In the genomic region with DNA sequence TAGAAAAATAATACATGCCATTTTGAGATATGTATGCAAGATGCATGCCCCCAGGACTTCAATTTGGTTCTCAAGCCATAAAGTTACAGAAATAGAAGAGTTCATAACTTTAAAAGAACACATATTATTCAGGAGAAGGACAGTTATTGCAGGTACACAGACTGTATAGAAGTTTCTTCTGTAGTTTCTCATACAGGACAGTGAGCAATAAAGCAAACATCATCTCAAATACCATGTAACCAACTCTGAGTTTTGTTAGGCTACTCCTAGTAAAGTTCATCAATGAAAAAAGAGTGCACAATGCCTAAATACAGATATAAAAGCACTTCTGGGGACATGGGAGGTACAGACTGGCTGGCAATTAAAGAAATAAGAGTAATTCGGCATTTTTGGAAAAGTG, we compare ENCODE assay signal across 31 cellular contexts.
"Had no signal": no experiment of that assay in that cellular context is flagged by ENCODE, and none has a peak within 500 bp of the region (broad histone marks: within the 10 kb centered on the region; RNA-seq: fewer than 3 reads in every experiment).

No MANE protein-coding gene starts in this region.

- DNase-seq: activated effector memory CD4-positive, alpha-beta T cell treated with anti-CD3 and anti-CD28 coated beads, Interleukin-2, amount 50 U/mL, for 16 hours; activated effector memory CD4-positive, alpha-beta T cell treated with Interleukin-2 at 50 U/mL for 16 hours; activated gamma-delta T cell; activated gamma-delta T cell treated with Interleukin-2 at 50 U/mL for 16 hours; activated naive CD4-positive, alpha-beta T cell; activated naive CD4-positive, alpha-beta T cell treated with anti-CD3 and anti-CD28 coated beads for 36 hours; activated naive CD4-positive, alpha-beta T cell treated with anti-CD3 and anti-CD28 coated beads, Interleukin-2, amount 10 ng/mL, durations not matched to agents 7 days and 5 days; activated naive CD4-positive, alpha-beta T cell treated with anti-CD3 and anti-CD28 coated beads, Interleukin-2, amount 50 U/mL, for 16 hours; activated naive CD4-positive, alpha-beta T cell treated with Interleukin-2 at 50 U/mL for 16 hours; activated naive CD8-positive, alpha-beta T cell treated with anti-CD3 and anti-CD28 coated beads for 36 hours; activated naive CD8-positive, alpha-beta T cell treated with anti-CD3 and anti-CD28 coated beads, Interleukin-2, amount 10 ng/mL, durations not matched to agents 7 days and 5 days; activated naive CD8-positive, alpha-beta T cell treated with anti-CD3 and anti-CD28 coated beads, Interleukin-2, amount 50 U/mL, for 24 hours; activated T-cell treated with anti-CD3 and anti-CD28 coated beads, Interleukin-2, amount 50 U/mL, for 24 hours; activated T-cell treated with anti-CD3 and anti-CD28 coated beads, Interleukin-2, amount 50 U/mL, for 4 hours; activated T-cell treated with anti-CD3 and anti-CD28 coated beads, Interleukin-2, amount 50 U/mL, for 48 hours; activated T-cell treated with anti-CD3 and anti-CD28 coated beads, Interleukin-2, amount 50 U/mL, for 72 hours; adrenal gland; amniotic stem cell; amygdala; anterior cingulate cortex; aorta; body of pancreas; brain microvascular endothelial cell; caudate nucleus; central memory CD4-positive, alpha-beta T cell; cerebellar nuclear complex had no signal

- H3K27ac ChIP-seq: adrenal gland, ascending aorta, body of pancreas, brain microvascular endothelial cell, breast epithelium, cardiac muscle cell had no signal

- H3K36me3 ChIP-seq: adrenal gland, ascending aorta, brain microvascular endothelial cell, breast epithelium, cardiac muscle cell had no signal

- ATAC-seq: activated naive CD4-positive, alpha-beta T cell treated with anti-CD3 and anti-CD28 coated beads, Interleukin-2, amount 50 U/mL, for 72 hours; activated naive CD8-positive, alpha-beta T cell treated with anti-CD3 and anti-CD28 coated beads, Interleukin-2, amount 50 U/mL, for 24 hours; activated T-cell treated with anti-CD3 and anti-CD28 coated beads, Interleukin-2, amount 50 U/mL, for 4 hours; activated T-cell treated with anti-CD3 and anti-CD28 coated beads, Interleukin-2, amount 50 U/mL, for 72 hours; activated T-helper 17 cell treated with anti-CD3 and anti-CD28 coated beads, Interleukin-2, amount 50 U/mL, for 72 hours; body of pancreas had no signal

- H3K27me3 ChIP-seq: adrenal gland, ascending aorta, body of pancreas, brain microvascular endothelial cell, breast epithelium, cardiac muscle cell had no signal

- H3K4me1 ChIP-seq: adrenal gland, ascending aorta, body of pancreas, breast epithelium had no signal

- H3K4me3 ChIP-seq: adrenal gland, ascending aorta, body of pancreas, breast epithelium, cardiac muscle cell had no signal

- H3K9me3 ChIP-seq: adrenal gland, ascending aorta, body of pancreas, breast epithelium had no signal
